In genomic region chr3:117885046-117885445, GRCh38 we compare ENCODE assay signal across 12 cellular contexts.
DNase-seq lines count a peak whose midpoint lies in the region; ATAC-seq and TF ChIP-seq lines count a peak whose summit lies in the region.
"Had no signal": no experiment of that assay in that cellular context is flagged by ENCODE, and none has a peak within 500 bp of the region (broad histone marks: within the 10 kb centered on the region; RNA-seq: fewer than 3 reads in every experiment).

No MANE protein-coding gene starts in this region.

- peaks cover 0 to 6% (median 0%) of the 10 kb centered on the region in 3 donors for H3K4me1 ChIP-seq in esophagus squamous epithelium
- H3K4me1 ChIP-seq: body of pancreas, esophagus muscularis mucosa had no signal

- 16 to 21% methylated on average over 4 of the region's 4 CpGs for WGBS in esophagus squamous epithelium, 2 donors

- DNase-seq in NCI-H510A treated with DMSO at 0.1 percent for 48 hours (lab: John Stamatoyannopoulos, UW) (peak; percentile 50), left kidney (ENCODE audit: low read depth, low spot score) (peak; percentile 66), esophagus squamous epithelium (lab: John Stamatoyannopoulos, UW) (no peak), NCI-H1048 (lab: John Stamatoyannopoulos, UW) (no peak), cortex of kidney (lab: John Stamatoyannopoulos, UW) (no peak)
- no peak for DNase-seq in activated naive CD4-positive, alpha-beta T cell treated with anti-CD3 and anti-CD28 coated beads for 36 hours
- DNase-seq: activated B cell treated with CpG ODN at 0.5 μM for 24 hours; activated T-cell treated with anti-CD3 and anti-CD28 coated beads, Interleukin-2, amount 50 U/mL, for 72 hours; body of pancreas had no signal

- H3K27me3 Mint-ChIP-seq in activated naive CD4-positive, alpha-beta T cell treated with anti-CD3 and anti-CD28 coated beads for 36 hours (ENCODE audit: low read depth), result no peaks in the 10 kb centered on the region
- H3K27me3 Mint-ChIP-seq: activated B cell treated with CpG ODN at 0.5 μM for 24 hours had no signal

- CTCF ChIA-PET in activated naive CD4-positive, alpha-beta T cell treated with anti-CD3 and anti-CD28 coated beads for 36 hours (lab: Charles Lee), result no interaction called here

- peaks cover 3% of the 10 kb centered on the region for H3K9me3 Mint-ChIP-seq in activated naive CD4-positive, alpha-beta T cell treated with anti-CD3 and anti-CD28 coated beads for 36 hours
- H3K9me3 Mint-ChIP-seq: activated B cell treated with CpG ODN at 0.5 μM for 24 hours had no signal

- H3K9me3 ChIP-seq in esophagus squamous epithelium, result no peaks in the 10 kb centered on the region
- H3K9me3 ChIP-seq: body of pancreas, esophagus muscularis mucosa had no signal

- no peaks in the 10 kb centered on the region for H3K4me1 Mint-ChIP-seq in activated naive CD4-positive, alpha-beta T cell treated with anti-CD3 and anti-CD28 coated beads for 36 hours (ENCODE audit: low read depth)
- H3K4me1 Mint-ChIP-seq: activated B cell treated with CpG ODN at 0.5 μM for 24 hours had no signal

- H3K27ac ChIP-seq in esophagus squamous epithelium, result no peak overlapping the region
- H3K27ac ChIP-seq: body of pancreas, esophagus muscularis mucosa had no signal

- no peaks in the 10 kb centered on the region for H3K36me3 Mint-ChIP-seq in activated naive CD4-positive, alpha-beta T cell treated with anti-CD3 and anti-CD28 coated beads for 36 hours (ENCODE audit: low read depth)

- H3K27me3 ChIP-seq in esophagus squamous epithelium, result no peaks in the 10 kb centered on the region
- H3K27me3 ChIP-seq: body of pancreas, esophagus muscularis mucosa had no signal

- H3K4me3 Mint-ChIP-seq in activated naive CD4-positive, alpha-beta T cell treated with anti-CD3 and anti-CD28 coated beads for 36 hours, result no peak overlapping the region
- H3K4me3 Mint-ChIP-seq: activated B cell treated with CpG ODN at 0.5 μM for 24 hours; activated T-cell treated with anti-CD3 and anti-CD28 coated beads, Interleukin-2, amount 50 U/mL, for 72 hours had no signal

- no peak overlapping the region for H3K4me3 ChIP-seq in esophagus squamous epithelium
- H3K4me3 ChIP-seq: body of pancreas, esophagus muscularis mucosa had no signal

- no peak overlapping the region for H3K27ac Mint-ChIP-seq in activated naive CD4-positive, alpha-beta T cell treated with anti-CD3 and anti-CD28 coated beads for 36 hours
- H3K27ac Mint-ChIP-seq: activated B cell treated with CpG ODN at 0.5 μM for 24 hours; activated T-cell treated with anti-CD3 and anti-CD28 coated beads, Interleukin-2, amount 50 U/mL, for 72 hours had no signal

- TF ChIP-seq POLR2A in esophagus squamous epithelium (IDR thresholded peaks at IDR 0.05), result no peak

- ATAC-seq in GM18502 (IDR thresholded peaks at IDR 0.05; ENCODE audit: poor library complexity, unreplicated experiment) (peak; percentile 74), HG02870 (IDR thresholded peaks at IDR 0.05; ENCODE audit: unreplicated experiment) (peak; percentile 56)
- ATAC-seq: activated T-cell treated with anti-CD3 and anti-CD28 coated beads, Interleukin-2, amount 50 U/mL, for 72 hours; body of pancreas had no signal

- intact Hi-C loops in esophagus squamous epithelium (cut with DNase I), result no loop called here
- intact Hi-C loops in activated naive CD4-positive, alpha-beta T cell treated with anti-CD3 and anti-CD28 coated beads for 36 hours (cut with micrococcal nuclease), result no loop called here

- H3K36me3 ChIP-seq in esophagus squamous epithelium, result no peaks in the 10 kb centered on the region
- H3K36me3 ChIP-seq: esophagus muscularis mucosa had no signal

- TF ChIP-seq CTCF in esophagus squamous epithelium (IDR thresholded peaks at IDR 0.05), result no peak

Comparison
In these comparisons a context has a peak if more than half of its experiments do, and no peak if none do; other contexts are left out.
1. DNase-seq: peak in NCI-H510A treated with DMSO at 0.1 percent for 48 hours (single experiment) and left kidney (single experiment); none in esophagus squamous epithelium (single experiment), NCI-H1048 (single experiment), activated naive CD4-positive, alpha-beta T cell treated with anti-CD3 and anti-CD28 coated beads for 36 hours (single experiment) and cortex of kidney (single experiment).